ENCODE assay signal across 12 cellular contexts in the genomic region with DNA sequence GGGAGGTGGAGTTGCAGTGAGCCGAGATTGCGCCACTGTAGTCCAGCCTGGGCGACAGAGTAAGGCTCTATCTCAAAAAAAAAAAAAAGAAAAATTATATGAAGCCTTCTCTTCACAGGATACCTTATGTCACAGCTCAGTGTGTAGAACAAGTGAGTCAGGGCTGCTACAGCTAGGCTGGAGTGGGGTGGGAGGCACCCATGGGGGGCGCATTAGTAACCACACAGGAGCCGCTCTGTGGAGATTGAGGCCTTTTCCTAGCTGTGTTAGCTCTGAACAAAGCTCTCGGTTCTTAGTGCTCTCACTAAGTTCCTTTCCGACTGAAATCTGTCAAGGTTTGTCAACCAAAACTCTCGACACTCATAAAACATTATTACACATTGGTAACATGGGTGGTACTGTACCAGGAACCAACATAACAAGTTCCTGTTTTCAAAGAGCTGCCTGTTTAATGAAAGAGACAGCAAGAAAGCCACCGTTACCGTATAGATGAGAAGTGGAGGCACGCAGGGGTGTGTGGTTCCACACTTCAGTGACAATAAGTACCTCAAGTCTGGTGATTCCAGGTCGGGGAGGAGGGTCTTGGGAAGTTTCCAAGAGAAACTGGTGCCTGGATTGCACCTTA. TPM values are rescaled to one million over a fixed set of nuclear protein-coding genes. Genes with fewer than 3 reads are reported as not detected.
DNase-seq lines count a peak whose midpoint lies in the region; ATAC-seq and TF ChIP-seq lines count a peak whose summit lies in the region.
"Had no signal": no experiment of that assay in that cellular context is flagged by ENCODE, and none has a peak within 500 bp of the region (broad histone marks: within the 10 kb centered on the region; RNA-seq: fewer than 3 reads in every experiment).

No MANE protein-coding gene starts in this region.

- no peaks in the 10 kb centered on the region for H3K27me3 ChIP-seq in CD4-positive, CD25-positive, alpha-beta regulatory T cell (ENCODE audit: control insufficient read depth, insufficient read depth, low read length)
- H3K27me3 ChIP-seq in WERI-Rb-1 (ENCODE audit: insufficient read depth, low read depth, severe bottlenecking), result no peaks in the 10 kb centered on the region
- H3K27me3 ChIP-seq: adrenal gland had no signal

- no peaks in the 10 kb centered on the region for H3K9me3 ChIP-seq in CD4-positive, CD25-positive, alpha-beta regulatory T cell (ENCODE audit: control insufficient read depth in 2 of 2, low read length in 2 of 2)
- no peaks in the 10 kb centered on the region for H3K9me3 ChIP-seq in WERI-Rb-1 (ENCODE audit: severe bottlenecking)
- H3K9me3 ChIP-seq: adrenal gland had no signal

- H3K36me3 ChIP-seq in CD4-positive, CD25-positive, alpha-beta regulatory T cell (ENCODE audit: control insufficient read depth, insufficient read depth, low read length), result no peaks in the 10 kb centered on the region
- H3K36me3 ChIP-seq in WERI-Rb-1, result no peaks in the 10 kb centered on the region
- H3K36me3 ChIP-seq: adrenal gland had no signal

- H3K36me3 Mint-ChIP-seq in CD4-positive, CD25-positive, alpha-beta regulatory T cell, result no peaks in the 10 kb centered on the region

- peaks cover 4 to 32% (median 13%) of the 10 kb centered on the region in 4 donors for H3K4me1 Mint-ChIP-seq in CD4-positive, CD25-positive, alpha-beta regulatory T cell

- no peak for TF ChIP-seq CTCF in WERI-Rb-1 (IDR thresholded peaks at IDR 0.05; ENCODE audit: low read depth, low read length)

- peak overlapping the region in 3 of 4 donors; percentile 14 to 78 (median 51) for H3K4me3 Mint-ChIP-seq in CD4-positive, CD25-positive, alpha-beta regulatory T cell

- H3K4me1 ChIP-seq in CD4-positive, CD25-positive, alpha-beta regulatory T cell (ENCODE audit: control insufficient read depth, insufficient read depth, low read length, poor library complexity, severe bottlenecking), result peaks cover 8% of the 10 kb centered on the region
- H3K4me1 ChIP-seq: adrenal gland had no signal

- DNase-seq in CD4-positive, CD25-positive, alpha-beta regulatory T cell, result peak in 2 of 3 donors; percentile 15 to 85
- DNase-seq in SIG-M5 treated with dmso at 0.1 percent for 504 hours (lab: John Stamatoyannopoulos, UW; ENCODE audit: unreplicated experiment) (peak; percentile 78), left colon (peak in 1 of 2 donors; percentile 24), Right ventricle myocardium inferior (ENCODE audit: missing footprints) (no peak), amygdala (lab: John Stamatoyannopoulos, UW) (no peak), WERI-Rb-1 (no peak)
- DNase-seq: adrenal gland, NCI-H1930 had no signal

- peak overlapping the region; percentile 34 to 95 (median 88) for H3K27ac Mint-ChIP-seq in CD4-positive, CD25-positive, alpha-beta regulatory T cell

- peak; percentile 58 to 76 for ATAC-seq in CD4-positive, CD25-positive, alpha-beta regulatory T cell (ENCODE audit: low read depth in 2 of 2)
- peak; percentile 50 for ATAC-seq in GM21423 (IDR thresholded peaks at IDR 0.05; ENCODE audit: unreplicated experiment)
- ATAC-seq in left colon, result peak; percentile 62
- no peak for ATAC-seq in Right ventricle myocardium inferior
- ATAC-seq in GM18861 (IDR thresholded peaks at IDR 0.05; ENCODE audit: unreplicated experiment), result no peak

- no peaks in the 10 kb centered on the region for H3K9me3 Mint-ChIP-seq in CD4-positive, CD25-positive, alpha-beta regulatory T cell

- no peak overlapping the region for H3K4me3 ChIP-seq in CD4-positive, CD25-positive, alpha-beta regulatory T cell (ENCODE audit: low read depth, low read length)
- no peak overlapping the region for H3K4me3 ChIP-seq in WERI-Rb-1 (ENCODE audit: low read depth, low read length)
- H3K4me3 ChIP-seq: adrenal gland had no signal

- H3K27me3 Mint-ChIP-seq in CD4-positive, CD25-positive, alpha-beta regulatory T cell, result peaks cover 10% of the 10 kb centered on the region

- intact Hi-C loops in left colon (cut with DNase I, micrococcal nuclease), result loop anchor here in 1 of 2 donors (10.0 kb wide), 1 partner anchor 100 kb away; a partner anchor contains a TSS
- intact Hi-C loops in Right ventricle myocardium inferior (cut with DNase I), result loop anchor here (10.0 kb wide), 1 partner anchor 170 kb away; a partner anchor contains a TSS

- H3K27ac ChIP-seq in CD4-positive, CD25-positive, alpha-beta regulatory T cell (ENCODE audit: insufficient read depth, low read length, poor library complexity, severe bottlenecking), result no peak overlapping the region
- H3K27ac ChIP-seq in WERI-Rb-1, result no peak overlapping the region
- H3K27ac ChIP-seq: adrenal gland had no signal

RNA-seq across cellular contexts. Expression of a gene that starts 4.4 kb away (rescaled TPM):
- not detected for total RNA-seq in CD4-positive, CD25-positive, alpha-beta regulatory T cell
- polyA plus RNA-seq in CD4-positive, CD25-positive, alpha-beta regulatory T cell, result not detected
- total RNA-seq in left colon (10 to 100 TPM; 38.5 to 62.9 TPM), Right ventricle myocardium inferior (not detected)
- total RNA-seq: adrenal gland, mononuclear cell, SK-MEL-5 had no signal
- polyA plus RNA-seq: adrenal gland had no signal

RNA-seq across cellular contexts. Expression of a gene that starts 46.1 kb away (rescaled TPM):
- not detected for total RNA-seq in CD4-positive, CD25-positive, alpha-beta regulatory T cell
- polyA plus RNA-seq in CD4-positive, CD25-positive, alpha-beta regulatory T cell, result not detected
- not detected for total RNA-seq in left colon
- total RNA-seq in Right ventricle myocardium inferior, result not detected
- total RNA-seq: adrenal gland, mononuclear cell, SK-MEL-5 had no signal
- polyA plus RNA-seq: adrenal gland had no signal

RNA-seq across cellular contexts. Expression of a gene that starts 52.6 kb away (rescaled TPM):
- total RNA-seq in CD4-positive, CD25-positive, alpha-beta regulatory T cell, result not detected
- polyA plus RNA-seq in CD4-positive, CD25-positive, alpha-beta regulatory T cell, result under 1 TPM in 3 of 4 donors, not detected in 1; 0.06 to 0.62 (median 0.21) TPM
- total RNA-seq in left colon (under 1 TPM; 0.24 to 0.39 TPM), Right ventricle myocardium inferior (1.6 TPM)

RNA-seq across cellular contexts. Expression of a gene that starts 52.6 kb away (rescaled TPM):
- total RNA-seq in CD4-positive, CD25-positive, alpha-beta regulatory T cell, result not detected
- not detected for polyA plus RNA-seq in CD4-positive, CD25-positive, alpha-beta regulatory T cell
- total RNA-seq in left colon (under 1 TPM in 1 of 2 donors, not detected in 1; 0.22 TPM), Right ventricle myocardium inferior (not detected)
- total RNA-seq: mononuclear cell, SK-MEL-5 had no signal

Comparison
In these comparisons a context has a peak if more than half of its experiments do, and no peak if none do; other contexts are left out.
1. ATAC-seq: peak in CD4-positive, CD25-positive, alpha-beta regulatory T cell (2 of 2), GM21423 (single experiment) and left colon (single experiment); none in Right ventricle myocardium inferior (single experiment) and GM18861 (single experiment).
2. DNase-seq: peak in CD4-positive, CD25-positive, alpha-beta regulatory T cell (2 of 3) and SIG-M5 treated with dmso at 0.1 percent for 504 hours (single experiment); none in Right ventricle myocardium inferior (single experiment), amygdala (0 of 56) and WERI-Rb-1 (single experiment).
3. RNA of a gene that starts 4.4 kb away (total RNA-seq): 38.5 to 62.9 TPM in left colon; not detected in CD4-positive, CD25-positive, alpha-beta regulatory T cell (single experiment) and not detected in Right ventricle myocardium inferior (single experiment); every median in the first group is over 10 times any median in the second.